1 cellular context compared by ENCODE assay signal in the genomic region with DNA sequence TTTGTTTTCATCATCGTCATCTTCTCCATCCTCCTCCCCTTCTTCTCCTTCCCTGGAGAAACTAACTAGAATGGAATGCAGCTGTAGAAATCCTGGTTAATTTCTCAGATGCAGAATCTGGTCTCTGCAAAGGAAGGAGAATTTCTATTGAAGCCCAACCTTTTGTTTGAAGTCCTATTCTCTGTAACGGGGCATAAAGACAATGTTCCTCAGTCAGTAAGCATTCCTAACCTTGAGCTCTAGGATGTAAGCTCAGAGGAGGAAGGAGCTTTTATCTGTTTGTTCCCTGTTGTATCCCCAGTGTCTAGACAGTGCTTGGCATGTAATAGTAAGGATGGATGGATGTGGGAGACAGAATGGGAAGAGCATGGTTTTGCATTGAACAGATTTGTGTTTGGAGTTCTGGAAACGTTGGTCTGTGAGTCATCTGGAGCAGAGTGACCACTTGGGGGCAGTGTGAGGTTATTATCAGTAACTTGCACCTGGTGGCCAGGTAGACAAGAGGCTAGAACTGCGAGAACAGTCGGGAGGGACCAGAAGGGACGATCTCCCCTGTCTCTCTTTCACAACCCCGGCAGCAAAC.
A peak's percentile ranks its signal among the peaks of the same experiment; 100 is the strongest.
TF ChIP-seq lines count a peak whose summit lies in the region.

No MANE protein-coding gene starts in this region.

TF ChIP-seq in HCT116, 20 proteins besides CTCF, POLR2A, EP300 and RAD21 (continued from another document):
- TF ChIP-seq ZBTB33 (IDR thresholded peaks at IDR 0.05; ENCODE audit: extremely low read depth, insufficient replicate concordance, low read length) = no peak
- peak; percentile 39; the same call in 1 of the 2 replicates for TF ChIP-seq JUND (IDR thresholded peaks at IDR 0.05)
- 0 out of 2 replicates have a peak, but pooled peaks have one; percentile 22 for TF ChIP-seq FOSL1 (IDR thresholded peaks at IDR 0.05; ENCODE audit: low read depth)
- TF ChIP-seq ZNF274 (IDR thresholded peaks at IDR 0.05; ENCODE audit: low read depth, low read length) = no peak
TF ChIP-seq in HCT116: peak in this region for 2.
